12 cellular contexts compared by ENCODE assay signal in genomic region chr5:168136340-168136739, GRCh38.
DNase-seq lines count a peak whose midpoint lies in the region; ATAC-seq and TF ChIP-seq lines count a peak whose summit lies in the region.
"Had no signal": no experiment of that assay in that cellular context is flagged by ENCODE, and none has a peak within 500 bp of the region (broad histone marks: within the 10 kb centered on the region; RNA-seq: fewer than 3 reads in every experiment).

No MANE protein-coding gene starts in this region.

- no peaks in the 10 kb centered on the region for H3K36me3 ChIP-seq in osteoblast (ENCODE audit: insufficient read depth, low read length)

- no peaks in the 10 kb centered on the region for H3K4me1 ChIP-seq in osteoblast (ENCODE audit: insufficient read depth, low read length)

- TF ChIP-seq CTCF in osteoblast (IDR thresholded peaks at IDR 0.05; ENCODE audit: extremely low read depth, low read depth, low read length): no peak

- H3K9me3 ChIP-seq in osteoblast (ENCODE audit: low read depth, low read length): no peaks in the 10 kb centered on the region

- DNase-seq in foreskin melanocyte: no peak
- DNase-seq in pons (ENCODE audit: low spot score): no peak
- no peak for DNase-seq in osteoblast (ENCODE audit: insufficient read length, low spot score, missing footprints)
- no peak for DNase-seq in NK-92 (lab: John Stamatoyannopoulos, UW; ENCODE audit: unreplicated experiment)
- DNase-seq: activated CD8-positive, alpha-beta T cell treated with anti-CD3 and anti-CD28 coated beads for 36 hours; hypothalamus; NCI-H446 had no signal

- H3K9me3 Mint-ChIP-seq in activated T-helper 17 cell treated with anti-CD3 and anti-CD28 coated beads, Interleukin-2, amount 50 U/mL, for 72 hours: no peaks in the 10 kb centered on the region
- H3K9me3 Mint-ChIP-seq: activated CD8-positive, alpha-beta T cell treated with anti-CD3 and anti-CD28 coated beads for 36 hours; activated naive CD4-positive, alpha-beta T cell treated with anti-CD3 and anti-CD28 coated beads, Interleukin-2, amount 50 U/mL, for 24 hours had no signal

- no peaks in the 10 kb centered on the region for H3K79me2 ChIP-seq in osteoblast (ENCODE audit: insufficient read depth, low read length)

- no peak overlapping the region for H3K27ac ChIP-seq in osteoblast (ENCODE audit: low read depth, low read length)

- no peaks in the 10 kb centered on the region for H4K20me1 ChIP-seq in osteoblast (ENCODE audit: insufficient read depth, low read length)

- ATAC-seq in GM18517 (IDR thresholded peaks at IDR 0.05; ENCODE audit: unreplicated experiment) (peak; percentile 29), GM19463 (IDR thresholded peaks at IDR 0.05; ENCODE audit: unreplicated experiment) (peak; percentile 12), HG02938 (IDR thresholded peaks at IDR 0.05; ENCODE audit: unreplicated experiment) (peak; percentile 18)
- peak; percentile 16 for ATAC-seq in activated T-helper 17 cell treated with anti-CD3 and anti-CD28 coated beads, Interleukin-2, amount 50 U/mL, for 72 hours (replicated peaks)
- ATAC-seq: activated CD8-positive, alpha-beta T cell treated with anti-CD3 and anti-CD28 coated beads for 36 hours had no signal

- no peaks in the 10 kb centered on the region for H3K4me1 Mint-ChIP-seq in activated T-helper 17 cell treated with anti-CD3 and anti-CD28 coated beads, Interleukin-2, amount 50 U/mL, for 72 hours
- H3K4me1 Mint-ChIP-seq: activated naive CD4-positive, alpha-beta T cell treated with anti-CD3 and anti-CD28 coated beads, Interleukin-2, amount 50 U/mL, for 24 hours had no signal

- H3K4me2 ChIP-seq in osteoblast (ENCODE audit: insufficient read depth, low read length): no peak overlapping the region

- H3K27me3 Mint-ChIP-seq in activated T-helper 17 cell treated with anti-CD3 and anti-CD28 coated beads, Interleukin-2, amount 50 U/mL, for 72 hours: peaks cover 9% of the 10 kb centered on the region
- H3K27me3 Mint-ChIP-seq: activated CD8-positive, alpha-beta T cell treated with anti-CD3 and anti-CD28 coated beads for 36 hours; activated naive CD4-positive, alpha-beta T cell treated with anti-CD3 and anti-CD28 coated beads, Interleukin-2, amount 50 U/mL, for 24 hours had no signal

- no peak overlapping the region for H3K4me3 ChIP-seq in osteoblast (ENCODE audit: insufficient read depth, low read length)

- H3K27ac Mint-ChIP-seq in activated T-helper 17 cell treated with anti-CD3 and anti-CD28 coated beads, Interleukin-2, amount 50 U/mL, for 72 hours: peak overlapping the region; percentile 11
- H3K27ac Mint-ChIP-seq: activated CD8-positive, alpha-beta T cell treated with anti-CD3 and anti-CD28 coated beads for 36 hours; activated naive CD4-positive, alpha-beta T cell treated with anti-CD3 and anti-CD28 coated beads, Interleukin-2, amount 50 U/mL, for 24 hours had no signal

- no peaks in the 10 kb centered on the region for H3K27me3 ChIP-seq in osteoblast (ENCODE audit: insufficient read depth, low read length)

- H2AFZ ChIP-seq in osteoblast (ENCODE audit: low read length): no peak overlapping the region

- H3K4me3 Mint-ChIP-seq in activated T-helper 17 cell treated with anti-CD3 and anti-CD28 coated beads, Interleukin-2, amount 50 U/mL, for 72 hours: no peak overlapping the region
- H3K4me3 Mint-ChIP-seq: activated CD8-positive, alpha-beta T cell treated with anti-CD3 and anti-CD28 coated beads for 36 hours; activated naive CD4-positive, alpha-beta T cell treated with anti-CD3 and anti-CD28 coated beads, Interleukin-2, amount 50 U/mL, for 24 hours had no signal

- no peaks in the 10 kb centered on the region for H3K36me3 Mint-ChIP-seq in activated T-helper 17 cell treated with anti-CD3 and anti-CD28 coated beads, Interleukin-2, amount 50 U/mL, for 72 hours (ENCODE audit: low read depth)
- H3K36me3 Mint-ChIP-seq: activated naive CD4-positive, alpha-beta T cell treated with anti-CD3 and anti-CD28 coated beads, Interleukin-2, amount 50 U/mL, for 24 hours had no signal
